1 cellular context compared by ENCODE assay signal in genomic region chr15:69478259-69478687, GRCh38.
TF ChIP-seq lines count a peak whose summit lies in the region.

No MANE protein-coding gene starts in this region.

TF ChIP-seq in HEK293, 187 proteins besides CTCF, POLR2A, EP300 and RAD21 (continued from another document):
- TF ChIP-seq, protein P1, sequence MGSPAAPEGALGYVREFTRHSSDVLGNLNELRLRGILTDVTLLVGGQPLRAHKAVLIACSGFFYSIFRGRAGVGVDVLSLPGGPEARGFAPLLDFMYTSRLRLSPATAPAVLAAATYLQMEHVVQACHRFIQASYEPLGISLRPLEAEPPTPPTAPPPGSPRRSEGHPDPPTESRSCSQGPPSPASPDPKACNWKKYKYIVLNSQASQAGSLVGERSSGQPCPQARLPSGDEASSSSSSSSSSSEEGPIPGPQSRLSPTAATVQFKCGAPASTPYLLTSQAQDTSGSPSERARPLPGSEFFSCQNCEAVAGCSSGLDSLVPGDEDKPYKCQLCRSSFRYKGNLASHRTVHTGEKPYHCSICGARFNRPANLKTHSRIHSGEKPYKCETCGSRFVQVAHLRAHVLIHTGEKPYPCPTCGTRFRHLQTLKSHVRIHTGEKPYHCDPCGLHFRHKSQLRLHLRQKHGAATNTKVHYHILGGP (tag by site-specific recombination; IDR thresholded peaks at IDR 0.05) = no peak
- TF ChIP-seq ZNF426 (tag by site-specific recombination; IDR thresholded peaks at IDR 0.05) = no peak; the same call in 1 of the 2 replicates
- no peak for TF ChIP-seq MYNN (tag by site-specific recombination; IDR thresholded peaks at IDR 0.05; ENCODE audit: borderline replicate concordance)
- TF ChIP-seq SP7 (tag by site-specific recombination; IDR thresholded peaks at IDR 0.05) = peak; percentile 40; the same call in 1 of the 2 replicates
- no peak for TF ChIP-seq REPIN1 (tag by site-specific recombination; IDR thresholded peaks at IDR 0.05; ENCODE audit: low read depth)
- TF ChIP-seq ZNF132 (tag by site-specific recombination; IDR thresholded peaks at IDR 0.05; ENCODE audit: borderline replicate concordance) = no peak
- TF ChIP-seq GFI1B (tag by site-specific recombination; IDR thresholded peaks at IDR 0.05) = no peak
- no peak for TF ChIP-seq SALL2 (tag by site-specific recombination; IDR thresholded peaks at IDR 0.05; ENCODE audit: borderline replicate concordance)
- TF ChIP-seq ZNF366 (tag by site-specific recombination; conservative IDR thresholded peaks at IDR 0.05) = no peak
- TF ChIP-seq, protein P2, sequence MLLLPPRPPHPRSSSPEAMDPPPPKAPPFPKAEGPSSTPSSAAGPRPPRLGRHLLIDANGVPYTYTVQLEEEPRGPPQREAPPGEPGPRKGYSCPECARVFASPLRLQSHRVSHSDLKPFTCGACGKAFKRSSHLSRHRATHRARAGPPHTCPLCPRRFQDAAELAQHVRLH (tag by site-specific recombination; IDR thresholded peaks at IDR 0.05) = no peak
- peak; percentile 97 for TF ChIP-seq SCRT2 (tag by site-specific recombination; IDR thresholded peaks at IDR 0.05)
- TF ChIP-seq PATZ1 (tag by site-specific recombination; IDR thresholded peaks at IDR 0.05) = no peak; the same call in 1 of the 2 replicates
- TF ChIP-seq BCL11B (tag by site-specific recombination; IDR thresholded peaks at IDR 0.05; ENCODE audit: low read depth) = no peak
- 0 out of 2 replicates have a peak, but pooled peaks have one; percentile 12 for TF ChIP-seq ZBTB17 (tag by site-specific recombination; IDR thresholded peaks at IDR 0.05)
- TF ChIP-seq, protein P3, sequence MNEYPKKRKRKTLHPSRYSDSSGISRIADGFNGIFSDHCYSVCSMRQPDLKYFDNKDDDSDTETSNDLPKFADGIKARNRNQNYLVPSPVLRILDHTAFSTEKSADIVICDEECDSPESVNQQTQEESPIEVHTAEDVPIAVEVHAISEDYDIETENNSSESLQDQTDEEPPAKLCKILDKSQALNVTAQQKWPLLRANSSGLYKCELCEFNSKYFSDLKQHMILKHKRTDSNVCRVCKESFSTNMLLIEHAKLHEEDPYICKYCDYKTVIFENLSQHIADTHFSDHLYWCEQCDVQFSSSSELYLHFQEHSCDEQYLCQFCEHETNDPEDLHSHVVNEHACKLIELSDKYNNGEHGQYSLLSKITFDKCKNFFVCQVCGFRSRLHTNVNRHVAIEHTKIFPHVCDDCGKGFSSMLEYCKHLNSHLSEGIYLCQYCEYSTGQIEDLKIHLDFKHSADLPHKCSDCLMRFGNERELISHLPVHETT (tag by site-specific recombination; IDR thresholded peaks at IDR 0.05) = no peak
- TF ChIP-seq ZNF548 (tag by site-specific recombination; IDR thresholded peaks at IDR 0.05) = no peak
- TF ChIP-seq ZXDB (tag by site-specific recombination; IDR thresholded peaks at IDR 0.05) = no peak
- TF ChIP-seq GLI2 (tag by site-specific recombination; IDR thresholded peaks at IDR 0.05; ENCODE audit: borderline replicate concordance, low read depth) = no peak
- no peak for TF ChIP-seq ZNF266 (tag by site-specific recombination; IDR thresholded peaks at IDR 0.05; ENCODE audit: low read depth)
- no peak for TF ChIP-seq ZNF311 (tag by site-specific recombination; IDR thresholded peaks at IDR 0.05; ENCODE audit: borderline replicate concordance)
- no peak for TF ChIP-seq KLF7 (tag by site-specific recombination; IDR thresholded peaks at IDR 0.05; ENCODE audit: borderline replicate concordance)
- no peak for TF ChIP-seq ZNF843 (tag by site-specific recombination; IDR thresholded peaks at IDR 0.05)
- TF ChIP-seq ZNF610 (tag by site-specific recombination; IDR thresholded peaks at IDR 0.05; ENCODE audit: borderline replicate concordance) = no peak
- TF ChIP-seq ZNF654 (tag by site-specific recombination; IDR thresholded peaks at IDR 0.05; ENCODE audit: low read depth) = peak; percentile 87
- no peak for TF ChIP-seq PRDM1 (tag by site-specific recombination; IDR thresholded peaks at IDR 0.05)
- TF ChIP-seq KLF8 (tag by site-specific recombination; IDR thresholded peaks at IDR 0.05) = no peak
- TF ChIP-seq ZFP69B (tag by site-specific recombination; IDR thresholded peaks at IDR 0.05) = no peak
- peak; percentile 43 for TF ChIP-seq GLIS2 (tag by site-specific recombination; IDR thresholded peaks at IDR 0.05)
- no peak for TF ChIP-seq SP3 (tag by site-specific recombination; IDR thresholded peaks at IDR 0.05)
- 0 out of 2 replicates have a peak, but pooled peaks have one; percentile 26 for TF ChIP-seq ZEB2 (tag by site-specific recombination; IDR thresholded peaks at IDR 0.05)
- TF ChIP-seq ZBTB7A (tag by site-specific recombination; IDR thresholded peaks at IDR 0.05; ENCODE audit: low read depth) = no peak
- TF ChIP-seq ZFHX2 (tag by site-specific recombination; conservative IDR thresholded peaks at IDR 0.05) = peak; percentile 72
TF ChIP-seq in HEK293: peak in this region for 10.
